Comparison of ENCODE assay signal across 16 cellular contexts in genomic region chr4:145845118-145845517, GRCh38.
"Had no signal": no experiment of that assay in that cellular context is flagged by ENCODE, and none has a peak within 500 bp of the region (broad histone marks: within the 10 kb centered on the region; RNA-seq: fewer than 3 reads in every experiment).

No MANE protein-coding gene starts in this region.

- H3K27ac ChIP-seq: heart left ventricle, testis had no signal

- ATAC-seq: heart left ventricle, right cardiac atrium had no signal

- H3K9me3 Mint-ChIP-seq: nephron had no signal

- H3K4me3 ChIP-seq: heart left ventricle, testis had no signal

- H3K27me3 ChIP-seq: heart left ventricle, testis had no signal

- DNase-seq: activated CD8-positive, alpha-beta memory T cell treated with anti-CD3 and anti-CD28 coated beads for 24 hours; activated effector memory CD4-positive, alpha-beta T cell treated with Interleukin-2 at 50 U/mL for 16 hours; activated naive CD4-positive, alpha-beta T cell treated with Interleukin-2 at 50 U/mL for 16 hours; caudate nucleus; cortex of kidney; heart left ventricle; hypothalamus; mesenchymal stem cell; right cardiac atrium; stimulated activated CD4-positive, alpha-beta T cell treated with anti-CD3 and anti-CD28 coated beads, Interleukin-15, amount 100 ng/mL, for 24 hours; stimulated activated CD4-positive, alpha-beta T cell treated with anti-CD3 and anti-CD28 coated beads, Interleukin-2, amount 100 ng/mL, for 24 hours; stimulated activated naive CD4-positive, alpha-beta T cell; T1000; testis; trophoblast cell had no signal

- H3K4me3 Mint-ChIP-seq: nephron had no signal

- H3K9me3 ChIP-seq: heart left ventricle, testis had no signal

- H3K4me1 ChIP-seq: testis had no signal
